19 cellular contexts compared by ENCODE assay signal in the genomic region with DNA sequence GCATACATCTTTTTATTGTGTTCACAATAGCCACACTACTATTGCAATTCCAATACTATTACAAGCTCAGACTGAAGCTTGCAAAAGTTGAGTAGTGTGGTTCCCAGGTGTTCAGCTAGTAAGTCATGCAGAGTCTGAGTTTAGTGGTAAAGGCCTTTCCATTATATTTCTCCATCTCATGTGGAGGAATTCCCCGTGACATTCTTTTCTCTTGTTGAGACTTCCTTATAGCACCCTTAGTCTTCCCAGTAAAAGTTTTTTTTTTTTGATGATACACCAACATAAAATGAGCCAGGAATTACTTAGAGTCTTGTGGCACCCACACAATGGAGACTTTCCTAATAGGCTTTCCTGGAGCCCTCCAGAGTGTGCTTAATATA.
DNase-seq lines count a peak whose midpoint lies in the region; ATAC-seq, FAIRE-seq and TF ChIP-seq lines count a peak whose summit lies in the region.
"Had no signal": no experiment of that assay in that cellular context is flagged by ENCODE, and none has a peak within 500 bp of the region (broad histone marks: within the 10 kb centered on the region; RNA-seq: fewer than 3 reads in every experiment).

No MANE protein-coding gene starts in this region.

- peak; percentile 4 for DNase-seq in COLO829 (ENCODE audit: low spot score)
- peak; percentile 82 for DNase-seq in mammary epithelial cell
- DNase-seq in keratinocyte (ENCODE audit: low read depth, low spot score), result peak; percentile 25
- no peak for DNase-seq in stimulated activated CD4-positive, alpha-beta T cell treated with anti-CD3 and anti-CD28 coated beads, Interleukin-1b, Interleukin-23, amount 100 ng/mL, for 48 hours
- DNase-seq in NCI-H2029 treated with DMSO at 0.1 percent for 48 hours (lab: John Stamatoyannopoulos, UW), result no peak
- no peak for DNase-seq in left lobe of liver (ENCODE audit: low spot score)
- DNase-seq in activated naive CD8-positive, alpha-beta T cell treated with anti-CD3 and anti-CD28 coated beads for 36 hours, result no peak
- DNase-seq: kidney; mesenchymal stem cell; NCI-H526; stimulated activated naive B cell treated with anti-CD40 and anti-IgM and Interleukin-4, amounts not matched to agents 10 μg/mL and 1 μg/mL and 100 μg/mL, for 72 hours had no signal

- in situ Hi-C loops in mammary epithelial cell (cut with MboI; ENCODE audit: low sequenced_read_pairs in 2 of 2), result no loop called here

- H3K36me3 ChIP-seq in mammary epithelial cell (ENCODE audit: insufficient read depth, low read length) (no peaks in the 10 kb centered on the region), keratinocyte (ENCODE audit: control insufficient read depth in 2 of 2, extremely low read depth in 1 of 2, insufficient read depth in 2 of 2, low read length in 2 of 2) (no peaks in the 10 kb centered on the region)

- no peak for TF ChIP-seq CTCF in mammary epithelial cell (conservative IDR thresholded peaks at IDR 0.05 in 1 of 2, IDR thresholded peaks at IDR 0.05 in 1 of 2; ENCODE audit: extremely low read depth in 1 of 2, insufficient read depth in 1 of 2, low read depth in 1 of 2, low read length in 2 of 2)
- no peak for TF ChIP-seq CTCF in keratinocyte (optimal IDR thresholded peaks at IDR 0.05 in 1 of 3, IDR thresholded peaks at IDR 0.05 in 1 of 3, conservative IDR thresholded peaks at IDR 0.05 in 1 of 3; ENCODE audit: extremely low read depth in 1 of 3, insufficient read depth in 2 of 3, low read length in 3 of 3)

- dilution Hi-C loops in mammary epithelial cell (cut with HindIII; ENCODE audit: low sequenced_read_pairs) (no loop called here), keratinocyte (cut with MboI; ENCODE audit: extremely low pct_ligation_motif_present, low sequenced_read_pairs) (no loop called here)

- peaks cover 2% of the 10 kb centered on the region for H3K79me2 ChIP-seq in mammary epithelial cell (ENCODE audit: insufficient read depth, low read length)
- H3K79me2 ChIP-seq in keratinocyte (ENCODE audit: control insufficient read depth, insufficient read depth, low read length), result no peaks in the 10 kb centered on the region
- H3K79me2 ChIP-seq: parathyroid adenoma had no signal

- H3K9me3 ChIP-seq in mammary epithelial cell (replicated peaks; ENCODE audit: insufficient read depth, low read length) (no peaks in the 10 kb centered on the region), keratinocyte (ENCODE audit: control insufficient read depth, low read depth, low read length) (no peaks in the 10 kb centered on the region)

- H3K4me3 Mint-ChIP-seq in activated naive CD8-positive, alpha-beta T cell treated with anti-CD3 and anti-CD28 coated beads for 36 hours, result no peak overlapping the region
- H3K4me3 Mint-ChIP-seq: CD14-positive monocyte; natural killer cell treated with Interleukin-12 subunit alpha and Interleukin-12 subunit beta and Interleukin-15 and Interleukin-18, amount 100 ng/mL, for 72 hours; stimulated activated naive B cell treated with anti-CD40 and anti-IgM and Interleukin-4, amounts not matched to agents 10 μg/mL and 1 μg/mL and 100 μg/mL, for 72 hours had no signal

- H3K27me3 Mint-ChIP-seq in activated naive CD8-positive, alpha-beta T cell treated with anti-CD3 and anti-CD28 coated beads for 36 hours, result no peaks in the 10 kb centered on the region
- H3K27me3 Mint-ChIP-seq: natural killer cell treated with Interleukin-12 subunit alpha and Interleukin-12 subunit beta and Interleukin-15 and Interleukin-18, amount 100 ng/mL, for 72 hours; stimulated activated naive B cell treated with anti-CD40 and anti-IgM and Interleukin-4, amounts not matched to agents 10 μg/mL and 1 μg/mL and 100 μg/mL, for 72 hours had no signal

- no TSS peak for BruUV-seq in mammary epithelial cell (replicated peaks; lab: Mats Ljungman, UMichigan)

- H3K9ac ChIP-seq in mammary epithelial cell (ENCODE audit: insufficient read depth, low read length), result no peak overlapping the region
- H3K9ac ChIP-seq in keratinocyte (ENCODE audit: control insufficient read depth, extremely low read depth, insufficient read depth, low read length), result no peak overlapping the region
- H3K9ac ChIP-seq: parathyroid adenoma had no signal

- H3K9me3 Mint-ChIP-seq in activated naive CD8-positive, alpha-beta T cell treated with anti-CD3 and anti-CD28 coated beads for 36 hours, result no peaks in the 10 kb centered on the region
- H3K9me3 Mint-ChIP-seq: activated naive CD4-positive, alpha-beta T cell treated with anti-CD3 and anti-CD28 coated beads, Interleukin-2, amount 50 U/mL, for 72 hours; CD14-positive monocyte; natural killer cell treated with Interleukin-12 subunit alpha and Interleukin-12 subunit beta and Interleukin-15 and Interleukin-18, amount 100 ng/mL, for 72 hours had no signal

- H3K4me1 Mint-ChIP-seq in activated naive CD8-positive, alpha-beta T cell treated with anti-CD3 and anti-CD28 coated beads for 36 hours, result peaks cover 9% of the 10 kb centered on the region

- intact Hi-C loops in mammary epithelial cell (cut with micrococcal nuclease), result no loop called here

- H2AFZ ChIP-seq in mammary epithelial cell (ENCODE audit: low read depth, low read length) (no peak overlapping the region), keratinocyte (ENCODE audit: control insufficient read depth, low read length) (no peak overlapping the region)
- H2AFZ ChIP-seq: parathyroid adenoma had no signal

- H3K4me3 ChIP-seq in mammary epithelial cell (replicated peaks in 1 of 3; ENCODE audit: insufficient read depth in 1 of 3, low read depth in 2 of 3, low read length in 3 of 3) (no peak overlapping the region), keratinocyte (ENCODE audit: control insufficient read depth in 2 of 3, extremely low read depth in 1 of 3, insufficient read depth in 2 of 3, low read depth in 1 of 3, low read length in 3 of 3) (no peak overlapping the region)

- H3K27ac ChIP-seq in mammary epithelial cell (ENCODE audit: insufficient read depth, low read depth, low read length), result peak overlapping the region; percentile 42
- H3K27ac ChIP-seq in keratinocyte (ENCODE audit: control insufficient read depth, insufficient read depth, low read length), result no peak overlapping the region
- H3K27ac ChIP-seq: parathyroid adenoma, RWPE1 had no signal

- H4K20me1 ChIP-seq in mammary epithelial cell (ENCODE audit: insufficient read depth, low read length) (no peaks in the 10 kb centered on the region), keratinocyte (ENCODE audit: control insufficient read depth, extremely low read depth, insufficient read depth, low read length) (no peaks in the 10 kb centered on the region)

- CTCF ChIA-PET in mammary epithelial cell (lab: Charles Lee; ENCODE audit: low non-redundant PET), result no interaction called here

- H3K4me1 ChIP-seq in mammary epithelial cell (ENCODE audit: insufficient read depth, low read length), result peaks cover 25% of the 10 kb centered on the region
- peaks cover 19% of the 10 kb centered on the region for H3K4me1 ChIP-seq in keratinocyte (ENCODE audit: control insufficient read depth, extremely low read depth, insufficient read depth, low read length)

- ATAC-seq in HG03432 (IDR thresholded peaks at IDR 0.05; ENCODE audit: unreplicated experiment), result peak; percentile 16
- ATAC-seq in left lobe of liver, result no peak
- ATAC-seq: activated CD4-positive, CD25-positive, alpha-beta regulatory T cell treated with anti-CD3 and anti-CD28 coated beads, Interleukin-2, amount 50 U/mL, for 24 hours; activated naive CD4-positive, alpha-beta T cell treated with anti-CD3 and anti-CD28 coated beads, Interleukin-2, amount 50 U/mL, for 72 hours; natural killer cell treated with Interleukin-12 subunit alpha and Interleukin-12 subunit beta and Interleukin-15 and Interleukin-18, amount 100 ng/mL, for 72 hours; stimulated activated naive B cell treated with anti-CD40 and anti-IgM and Interleukin-4, amounts not matched to agents 10 μg/mL and 1 μg/mL and 100 μg/mL, for 72 hours had no signal

- H3K27me3 ChIP-seq in mammary epithelial cell (ENCODE audit: insufficient read depth, low read length) (no peaks in the 10 kb centered on the region), keratinocyte (ENCODE audit: control insufficient read depth, extremely low read depth, insufficient read depth, low read length) (no peaks in the 10 kb centered on the region)

- peaks cover 2% of the 10 kb centered on the region for H3K36me3 Mint-ChIP-seq in activated naive CD8-positive, alpha-beta T cell treated with anti-CD3 and anti-CD28 coated beads for 36 hours
- H3K36me3 Mint-ChIP-seq: activated naive CD4-positive, alpha-beta T cell treated with anti-CD3 and anti-CD28 coated beads, Interleukin-2, amount 50 U/mL, for 72 hours; natural killer cell treated with Interleukin-12 subunit alpha and Interleukin-12 subunit beta and Interleukin-15 and Interleukin-18, amount 100 ng/mL, for 72 hours had no signal

- peaks cover 3% of the 10 kb centered on the region for H3K9me1 ChIP-seq in keratinocyte (ENCODE audit: control insufficient read depth, extremely low read depth, insufficient read depth, low read length)

- H3K4me2 ChIP-seq in mammary epithelial cell (ENCODE audit: insufficient read depth, low read depth, low read length) (peak overlapping the region; percentile 76), keratinocyte (ENCODE audit: control insufficient read depth, extremely low read depth, insufficient read depth, low read depth, low read length) (no peak overlapping the region)

- FAIRE-seq in keratinocyte (lab: Jason Lieb, UNC), result no peak
- FAIRE-seq: GM12891, kidney had no signal

- WGBS in mammary epithelial cell (ENCODE audit: low coverage, missing lambda C conversion rate), result 38% methylated on average over 1 of the region's 1 CpG

- H3K27ac Mint-ChIP-seq in activated naive CD8-positive, alpha-beta T cell treated with anti-CD3 and anti-CD28 coated beads for 36 hours, result no peak overlapping the region
- H3K27ac Mint-ChIP-seq: activated naive CD4-positive, alpha-beta T cell treated with anti-CD3 and anti-CD28 coated beads, Interleukin-2, amount 50 U/mL, for 72 hours; CD14-positive monocyte; natural killer cell treated with Interleukin-12 subunit alpha and Interleukin-12 subunit beta and Interleukin-15 and Interleukin-18, amount 100 ng/mL, for 72 hours had no signal

Comparison
In these comparisons a context has a peak if more than half of its experiments do, and no peak if none do; other contexts are left out.
1. DNase-seq: peak in COLO829 (single experiment), mammary epithelial cell (single experiment) and keratinocyte (single experiment); none in stimulated activated CD4-positive, alpha-beta T cell treated with anti-CD3 and anti-CD28 coated beads, Interleukin-1b, Interleukin-23, amount 100 ng/mL, for 48 hours (single experiment), NCI-H2029 treated with DMSO at 0.1 percent for 48 hours (single experiment), left lobe of liver (single experiment) and activated naive CD8-positive, alpha-beta T cell treated with anti-CD3 and anti-CD28 coated beads for 36 hours (single experiment).